15 cellular contexts compared by ENCODE assay signal in genomic region chr1:169762699-169763098, GRCh38. TPM values are rescaled to one million over a fixed set of nuclear protein-coding genes. Genes with fewer than 3 reads are reported as not detected.
"Had no signal": no experiment of that assay in that cellular context is flagged by ENCODE, and none has a peak within 500 bp of the region (broad histone marks: within the 10 kb centered on the region; RNA-seq: fewer than 3 reads in every experiment).

No MANE protein-coding gene starts in this region.

- H3K27me3 ChIP-seq: foreskin keratinocyte, neutrophil, tibial nerve had no signal

- DNase-seq: cerebellar nuclear complex; effector CD4-positive, alpha-beta T cell; endodermal cell; erythroblast; foreskin keratinocyte; immature natural killer cell; left ventricle myocardium superior; mesendoderm; naive thymus-derived CD8-positive, alpha-beta T cell; right cardiac atrium; stimulated activated CD4-positive, alpha-beta T cell treated with anti-CD3 and anti-CD28 coated beads, Interleukin-4, amount 100 ng/mL, for 24 hours had no signal

- H3K9me3 ChIP-seq: neutrophil had no signal

- H3K27ac ChIP-seq: foreskin keratinocyte, neutrophil, tibial nerve had no signal

- H3K36me3 ChIP-seq: neutrophil, tibial nerve had no signal

- H3K4me3 ChIP-seq: tibial nerve had no signal

- H3K4me1 ChIP-seq: foreskin keratinocyte, tibial nerve had no signal

RNA-seq across cellular contexts. Expression of gene SELE, which starts 28.8 kb away (rescaled TPM):
- polyA plus RNA-seq: foreskin keratinocyte; immature natural killer cell; keratinocyte; naive thymus-derived CD8-positive, alpha-beta T cell; neural cell had no signal

RNA-seq across cellular contexts. Expression of gene SELL, which starts 51.3 kb away (rescaled TPM):
- polyA plus RNA-seq: foreskin keratinocyte, neural cell had no signal
